8 cellular contexts compared by ENCODE assay signal in the genomic region with DNA sequence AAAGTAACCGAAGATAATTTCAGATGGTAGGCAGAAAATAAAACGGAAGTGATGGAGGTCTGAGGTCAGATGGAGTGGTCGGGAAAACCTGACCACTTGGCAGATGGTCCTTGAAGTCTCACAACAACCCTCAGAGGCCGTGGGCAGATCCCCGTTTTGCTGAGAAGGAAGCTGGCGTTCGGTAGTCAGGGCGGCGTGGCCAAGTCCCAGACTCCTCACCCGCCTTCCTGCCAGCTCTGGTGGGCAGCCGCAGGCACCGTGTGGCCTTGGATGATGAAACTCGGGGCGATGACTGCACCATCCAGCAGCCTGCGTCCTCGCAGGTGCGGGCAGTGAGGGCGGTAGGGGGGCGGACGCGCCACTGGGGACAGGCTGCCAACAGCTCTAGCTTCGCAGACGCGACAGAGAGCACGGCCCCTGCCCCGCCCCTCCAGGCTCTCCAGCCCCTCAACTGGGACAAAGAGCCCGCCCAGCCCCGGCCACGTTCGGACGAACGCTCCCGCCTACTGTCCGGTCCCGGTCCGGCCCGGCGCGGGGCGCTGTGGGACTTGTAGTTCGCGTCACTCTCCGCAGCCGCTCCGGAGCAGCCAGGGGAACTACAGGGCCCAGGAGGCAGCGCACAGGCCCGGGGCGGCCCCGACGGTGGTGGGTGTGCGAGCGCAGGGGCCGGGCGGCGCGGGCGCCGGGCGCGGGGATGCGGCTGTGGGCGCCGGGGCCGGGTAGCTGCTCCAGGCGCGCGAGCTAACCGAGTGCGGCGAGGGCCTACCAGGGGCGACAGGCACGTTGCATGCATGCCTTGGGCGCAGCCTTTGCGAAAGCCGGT. TPM values are rescaled to one million over a fixed set of nuclear protein-coding genes. Genes with fewer than 3 reads are reported as not detected.
DNase-seq lines count a peak whose midpoint lies in the region; ATAC-seq and TF ChIP-seq lines count a peak whose summit lies in the region.

A gene with protein sequence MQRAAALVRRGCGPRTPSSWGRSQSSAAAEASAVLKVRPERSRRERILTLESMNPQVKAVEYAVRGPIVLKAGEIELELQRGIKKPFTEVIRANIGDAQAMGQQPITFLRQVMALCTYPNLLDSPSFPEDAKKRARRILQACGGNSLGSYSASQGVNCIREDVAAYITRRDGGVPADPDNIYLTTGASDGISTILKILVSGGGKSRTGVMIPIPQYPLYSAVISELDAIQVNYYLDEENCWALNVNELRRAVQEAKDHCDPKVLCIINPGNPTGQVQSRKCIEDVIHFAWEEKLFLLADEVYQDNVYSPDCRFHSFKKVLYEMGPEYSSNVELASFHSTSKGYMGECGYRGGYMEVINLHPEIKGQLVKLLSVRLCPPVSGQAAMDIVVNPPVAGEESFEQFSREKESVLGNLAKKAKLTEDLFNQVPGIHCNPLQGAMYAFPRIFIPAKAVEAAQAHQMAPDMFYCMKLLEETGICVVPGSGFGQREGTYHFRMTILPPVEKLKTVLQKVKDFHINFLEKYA (plus strand): TSS at position 673 of the 823 bp plus-strand sequence. CDS start 354 bp downstream, outside the sequence.

- WGBS in smooth muscle cell (ENCODE audit: low lambda C conversion rate): under 1% methylated on average over 71 of the region's 75 CpGs

- peak; percentile 94 for DNase-seq in AG08395 (ENCODE audit: low spot score)
- peak; percentile 91 for DNase-seq in NCI-H2196 (lab: John Stamatoyannopoulos, UW; ENCODE audit: unreplicated experiment)
- peak; percentile 100 for DNase-seq in WTC11 (ENCODE audit: low spot score)
- peak; percentile 93 to 96 for DNase-seq in cardiac fibroblast (ENCODE audit: low read depth in 2 of 2)
- peak; percentile 93 for DNase-seq in iPS-NIHi7 (ENCODE audit: extremely low spot score)
- DNase-seq in smooth muscle cell (lab: John Stamatoyannopoulos, UW; ENCODE audit: unreplicated experiment): peak; percentile 93

- CTCF ChIA-PET in WTC11 (lab: Charles Lee): interaction anchor here (0.9 to 6.0 kb wide), 8 partner anchors 17 to 254 kb away, joined by 3 to 54 read pairs (median 4); no protein-coding TSS in a partner anchor

- H3K9me3 ChIP-seq in smooth muscle cell (replicated peaks; ENCODE audit: low read depth): no peaks in the 10 kb centered on the region

- peaks cover 15% of the 10 kb centered on the region for H3K36me3 Mint-ChIP-seq in WTC11

- no peaks in the 10 kb centered on the region for H3K27me3 ChIP-seq in smooth muscle cell (ENCODE audit: low read depth)

- peak; percentile 92 for ATAC-seq in GM18870 (IDR thresholded peaks at IDR 0.05; ENCODE audit: unreplicated experiment)
- peak; percentile 96 for ATAC-seq in HG03108 (IDR thresholded peaks at IDR 0.05; ENCODE audit: unreplicated experiment)
- ATAC-seq in WTC11: peak; percentile 97

- peaks cover 15% of the 10 kb centered on the region for H3F3A ChIP-seq in smooth muscle cell (ENCODE audit: low read depth)

- H3K9ac ChIP-seq in smooth muscle cell (ENCODE audit: low read depth): peak within 1 kb of the TSS; percentile 68

- H3K36me3 ChIP-seq in smooth muscle cell (ENCODE audit: low read depth): no peaks in the 10 kb centered on the region

- peaks cover 18% of the 10 kb centered on the region for H3K4me1 ChIP-seq in smooth muscle cell (ENCODE audit: low read depth)

- H4K20me1 ChIP-seq in smooth muscle cell (ENCODE audit: low read depth): peaks cover 29% of the 10 kb centered on the region

- peaks cover 52% of the 10 kb centered on the region for H3K4me1 Mint-ChIP-seq in WTC11

- no peaks in the 10 kb centered on the region for H3K9me3 Mint-ChIP-seq in WTC11

- H3K79me2 ChIP-seq in smooth muscle cell (ENCODE audit: low read depth): peaks cover 45% of the 10 kb centered on the region

- peak within 1 kb of the TSS; percentile 96 for H3K4me2 ChIP-seq in smooth muscle cell

- peak within 1 kb of the TSS; percentile 92 for H3K4me3 Mint-ChIP-seq in WTC11

- H3K4me3 ChIP-seq in cardiac fibroblast (replicated peaks in 1 of 2; ENCODE audit: low read depth in 2 of 2, low read length in 2 of 2): peak within 1 kb of the TSS; percentile 94 to 96
- H3K4me3 ChIP-seq in smooth muscle cell: peak within 1 kb of the TSS; percentile 93

- no peaks in the 10 kb centered on the region for H3K27me3 Mint-ChIP-seq in WTC11 (ENCODE audit: low read depth)

- H3K27ac ChIP-seq in smooth muscle cell (ENCODE audit: low read depth): peak within 1 kb of the TSS; percentile 77

- peak within 1 kb of the TSS; percentile 95 for H2AFZ ChIP-seq in smooth muscle cell (ENCODE audit: low read depth)

- H3K27ac Mint-ChIP-seq in WTC11: peak within 1 kb of the TSS; percentile 95

- POLR2A ChIA-PET in WTC11 (lab: Charles Lee): interaction anchor here (0.6 to 1.4 kb wide), 12 partner anchors 10 to 251 kb away, joined by 3 to 8 read pairs (median 4); a partner anchor contains a TSS

- TF ChIP-seq CTCF in WTC11 (IDR thresholded peaks at IDR 0.05) (no peak), cardiac fibroblast (IDR thresholded peaks at IDR 0.05; ENCODE audit: low read depth, low read length) (no peak), smooth muscle cell (IDR thresholded peaks at IDR 0.05; ENCODE audit: borderline replicate concordance, insufficient read depth, poor library complexity, severe bottlenecking) (no peak)

TF ChIP-seq in WTC11, 78 proteins besides CTCF, POLR2A, EP300 and RAD21 (continues in another document):
- TF ChIP-seq, protein P1, sequence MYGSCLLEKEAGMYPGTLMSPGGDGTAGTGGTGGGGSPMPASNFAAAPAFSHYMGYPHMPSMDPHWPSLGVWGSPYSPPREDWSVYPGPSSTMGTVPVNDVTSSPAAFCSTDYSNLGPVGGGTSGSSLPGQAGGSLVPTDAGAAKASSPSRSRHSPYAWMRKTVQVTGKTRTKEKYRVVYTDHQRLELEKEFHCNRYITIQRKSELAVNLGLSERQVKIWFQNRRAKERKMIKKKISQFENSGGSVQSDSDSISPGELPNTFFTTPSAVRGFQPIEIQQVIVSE (CRISPR knock-in tag; IDR thresholded peaks at IDR 0.05; ENCODE audit: borderline replicate concordance): no peak
- no peak for TF ChIP-seq ZNF671 (CRISPR knock-in tag; IDR thresholded peaks at IDR 0.05)
- TF ChIP-seq TEAD1 (CRISPR knock-in tag; IDR thresholded peaks at IDR 0.05): no peak
- TF ChIP-seq TCF7 (CRISPR knock-in tag; IDR thresholded peaks at IDR 0.05; ENCODE audit: low read depth): 0 out of 2 replicates have a peak, but pooled peaks have one; percentile 28
- TF ChIP-seq, protein P2, sequence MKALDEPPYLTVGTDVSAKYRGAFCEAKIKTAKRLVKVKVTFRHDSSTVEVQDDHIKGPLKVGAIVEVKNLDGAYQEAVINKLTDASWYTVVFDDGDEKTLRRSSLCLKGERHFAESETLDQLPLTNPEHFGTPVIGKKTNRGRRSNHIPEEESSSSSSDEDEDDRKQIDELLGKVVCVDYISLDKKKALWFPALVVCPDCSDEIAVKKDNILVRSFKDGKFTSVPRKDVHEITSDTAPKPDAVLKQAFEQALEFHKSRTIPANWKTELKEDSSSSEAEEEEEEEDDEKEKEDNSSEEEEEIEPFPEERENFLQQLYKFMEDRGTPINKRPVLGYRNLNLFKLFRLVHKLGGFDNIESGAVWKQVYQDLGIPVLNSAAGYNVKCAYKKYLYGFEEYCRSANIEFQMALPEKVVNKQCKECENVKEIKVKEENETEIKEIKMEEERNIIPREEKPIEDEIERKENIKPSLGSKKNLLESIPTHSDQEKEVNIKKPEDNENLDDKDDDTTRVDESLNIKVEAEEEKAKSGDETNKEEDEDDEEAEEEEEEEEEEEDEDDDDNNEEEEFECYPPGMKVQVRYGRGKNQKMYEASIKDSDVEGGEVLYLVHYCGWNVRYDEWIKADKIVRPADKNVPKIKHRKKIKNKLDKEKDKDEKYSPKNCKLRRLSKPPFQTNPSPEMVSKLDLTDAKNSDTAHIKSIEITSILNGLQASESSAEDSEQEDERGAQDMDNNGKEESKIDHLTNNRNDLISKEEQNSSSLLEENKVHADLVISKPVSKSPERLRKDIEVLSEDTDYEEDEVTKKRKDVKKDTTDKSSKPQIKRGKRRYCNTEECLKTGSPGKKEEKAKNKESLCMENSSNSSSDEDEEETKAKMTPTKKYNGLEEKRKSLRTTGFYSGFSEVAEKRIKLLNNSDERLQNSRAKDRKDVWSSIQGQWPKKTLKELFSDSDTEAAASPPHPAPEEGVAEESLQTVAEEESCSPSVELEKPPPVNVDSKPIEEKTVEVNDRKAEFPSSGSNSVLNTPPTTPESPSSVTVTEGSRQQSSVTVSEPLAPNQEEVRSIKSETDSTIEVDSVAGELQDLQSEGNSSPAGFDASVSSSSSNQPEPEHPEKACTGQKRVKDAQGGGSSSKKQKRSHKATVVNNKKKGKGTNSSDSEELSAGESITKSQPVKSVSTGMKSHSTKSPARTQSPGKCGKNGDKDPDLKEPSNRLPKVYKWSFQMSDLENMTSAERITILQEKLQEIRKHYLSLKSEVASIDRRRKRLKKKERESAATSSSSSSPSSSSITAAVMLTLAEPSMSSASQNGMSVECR (CRISPR knock-in tag; IDR thresholded peaks at IDR 0.05; ENCODE audit: borderline replicate concordance): no peak
- TF ChIP-seq, protein P3, sequence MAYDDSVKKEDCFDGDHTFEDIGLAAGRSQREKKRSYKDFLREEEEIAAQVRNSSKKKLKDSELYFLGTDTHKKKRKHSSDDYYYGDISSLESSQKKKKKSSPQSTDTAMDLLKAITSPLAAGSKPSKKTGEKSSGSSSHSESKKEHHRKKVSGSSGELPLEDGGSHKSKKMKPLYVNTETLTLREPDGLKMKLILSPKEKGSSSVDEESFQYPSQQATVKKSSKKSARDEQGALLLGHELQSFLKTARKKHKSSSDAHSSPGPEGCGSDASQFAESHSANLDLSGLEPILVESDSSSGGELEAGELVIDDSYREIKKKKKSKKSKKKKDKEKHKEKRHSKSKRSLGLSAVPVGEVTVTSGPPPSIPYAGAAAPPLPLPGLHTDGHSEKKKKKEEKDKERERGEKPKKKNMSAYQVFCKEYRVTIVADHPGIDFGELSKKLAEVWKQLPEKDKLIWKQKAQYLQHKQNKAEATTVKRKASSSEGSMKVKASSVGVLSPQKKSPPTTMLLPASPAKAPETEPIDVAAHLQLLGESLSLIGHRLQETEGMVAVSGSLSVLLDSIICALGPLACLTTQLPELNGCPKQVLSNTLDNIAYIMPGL (CRISPR knock-in tag; IDR thresholded peaks at IDR 0.05): 0 out of 2 replicates have a peak, but pooled peaks have one; percentile 19

RNA-seq across cellular contexts. Expression of the gene that starts here (rescaled TPM):
- total RNA-seq in WTC11 (2021) (61.0 to 81.8 TPM (median 63.1 TPM) in 3 replicates), smooth muscle cell (16.9 and 21.4 TPM in 2 replicates)
- 26.9 and 29.3 TPM in 2 replicates for polyA plus RNA-seq in smooth muscle cell

Comparison
In these comparisons a context has a peak if more than half of its experiments do, and no peak if none do; other contexts are left out.
1. Peak in every context shown above with its lines: DNase-seq, ATAC-seq, H3K4me3 ChIP-seq and H3K27ac ChIP-seq.